In genomic region chr10:60101821-60102220, GRCh38 we compare ENCODE assay signal across 18 cellular contexts.
DNase-seq lines count a peak whose midpoint lies in the region; ATAC-seq and TF ChIP-seq lines count a peak whose summit lies in the region.
"Had no signal": no experiment of that assay in that cellular context is flagged by ENCODE, and none has a peak within 500 bp of the region (broad histone marks: within the 10 kb centered on the region; RNA-seq: fewer than 3 reads in every experiment).

No MANE protein-coding gene starts in this region.

- no peak for ATAC-seq in GM21529 (IDR thresholded peaks at IDR 0.05; ENCODE audit: unreplicated experiment)
- ATAC-seq: CD8-positive, alpha-beta T cell; Panc1 had no signal

- H2BK120ac ChIP-seq in H9 (ENCODE audit: low read depth, low read length, poor library complexity, severe bottlenecking), result no peak overlapping the region

- H4K5ac ChIP-seq in H9 (ENCODE audit: insufficient read length, low read depth, low read length), result no peak overlapping the region

- no peak for DNase-seq in A673 (ENCODE audit: low spot score)
- no peak for DNase-seq in H9
- DNase-seq in cerebellar cortex (ENCODE audit: low spot score), result peak; percentile 39
- DNase-seq in mesothelial cell of epicardium (ENCODE audit: low spot score in 2 of 2, unreplicated experiment in 2 of 2), result no peak
- DNase-seq in T1000 (lab: John Stamatoyannopoulos, UW), result no peak
- no peak for DNase-seq in epidermal melanocyte (ENCODE audit: insufficient read length, low spot score)
- DNase-seq: Calu3; CD8-positive, alpha-beta T cell; KBM-7; NCI-H1417; NCI-H187 treated with DMSO at 0.1 percent for 48 hours; NCI-H226; NCI-H524; T-helper 1 cell had no signal

- no peaks in the 10 kb centered on the region for H3K79me1 ChIP-seq in H9 (ENCODE audit: insufficient read depth, low read depth, low read length, poor library complexity, severe bottlenecking)

- no peak overlapping the region for H3K4ac ChIP-seq in H9 (ENCODE audit: low read depth, low read length)

- no TSS peak for BruUV-seq in A673 (replicated peaks; lab: Mats Ljungman, UMichigan)

- H3K4me2 ChIP-seq in H9 (ENCODE audit: insufficient read depth, insufficient read length, low read length), result no peak overlapping the region
- H3K4me2 ChIP-seq: BLaER1 treated with 17β-estradiol and CSF1 and Interleukin-3, amounts not matched to agents 10 nM and 100 nM had no signal

- peaks cover 8 to 9% of the 10 kb centered on the region in 2 experiments for H3K4me1 Mint-ChIP-seq in H9
- peaks cover 33% of the 10 kb centered on the region for H3K4me1 Mint-ChIP-seq in mesothelial cell of epicardium

- H4K20me1 ChIP-seq in H9 (ENCODE audit: control insufficient read depth, insufficient read depth, insufficient read length), result no peaks in the 10 kb centered on the region
- H4K20me1 ChIP-seq: BLaER1 treated with 17β-estradiol and CSF1 and Interleukin-3, amounts not matched to agents 10 nM and 100 nM had no signal

- no peak overlapping the region for H3K27ac ChIP-seq in A673 (ENCODE audit: low read depth, low read length, poor library complexity, severe bottlenecking)
- no peak overlapping the region for H3K27ac ChIP-seq in H9 (ENCODE audit: insufficient read length, low read depth, low read length)
- H3K27ac ChIP-seq: BLaER1 treated with 17β-estradiol and CSF1 and Interleukin-3, amounts not matched to agents 10 nM and 100 nM had no signal

- H2AFZ ChIP-seq in H9 (ENCODE audit: low read length), result no peak overlapping the region

- peak overlapping the region in 1 of 3 experiments; percentile 24; a peak in 1 of 7 replicates for H3K27ac Mint-ChIP-seq in H9
- peak overlapping the region; percentile 31 for H3K27ac Mint-ChIP-seq in mesothelial cell of epicardium
- H3K27ac Mint-ChIP-seq: CD8-positive, alpha-beta T cell had no signal

- CTCF ChIA-PET in A673 (lab: Charles Lee), result interaction anchor here (0.5 kb wide), 1 partner anchor 549 kb away, joined by 4 read pairs; no protein-coding TSS in a partner anchor

- POLR2A ChIA-PET in A673 (lab: Charles Lee; ENCODE audit: low non-redundant PET), result no interaction called here

- no peak overlapping the region for H2BK20ac ChIP-seq in H9 (ENCODE audit: low read depth, low read length, poor library complexity, severe bottlenecking)

- H2BK15ac ChIP-seq in H9 (ENCODE audit: low read depth, low read length), result no peak overlapping the region

- no peak overlapping the region for H3K14ac ChIP-seq in H9 (ENCODE audit: insufficient read depth, low read length)

- no CpG with 5 or more reads among the region's 4 CpGs for WGBS in H9 (ENCODE audit: extremely low coverage, insufficient read length, low lambda C conversion rate)

- no peaks in the 10 kb centered on the region for H3K23me2 ChIP-seq in H9 (ENCODE audit: insufficient read length, low read depth, low read length, poor library complexity, severe bottlenecking)

- no peak overlapping the region for H3K4me3 ChIP-seq in A673 (ENCODE audit: low read depth, low read length, poor library complexity, severe bottlenecking)
- H3K4me3 ChIP-seq: BLaER1 treated with 17β-estradiol and CSF1 and Interleukin-3, amounts not matched to agents 10 nM and 100 nM; HAP-1 had no signal

- no peak overlapping the region for H3K56ac ChIP-seq in H9 (ENCODE audit: insufficient read length, low read depth, low read length)

- H3K9me3 ChIP-seq in A673 (ENCODE audit: low read depth, low read length, poor library complexity, severe bottlenecking) (no peaks in the 10 kb centered on the region), H9 (ENCODE audit: control insufficient read depth, low read depth, low read length) (no peaks in the 10 kb centered on the region)
- H3K9me3 ChIP-seq: BLaER1 treated with 17β-estradiol and CSF1 and Interleukin-3, amounts not matched to agents 10 nM and 100 nM; HAP-1 had no signal

- H3K27me3 Mint-ChIP-seq in H9 (ENCODE audit: low read depth) (no peaks in the 10 kb centered on the region), mesothelial cell of epicardium (ENCODE audit: low read depth) (no peaks in the 10 kb centered on the region)

- no peaks in the 10 kb centered on the region for H3K27me3 ChIP-seq in A673 (replicated peaks; ENCODE audit: insufficient read depth, low read depth, low read length, poor library complexity)
- no peaks in the 10 kb centered on the region for H3K27me3 ChIP-seq in H9 (ENCODE audit: insufficient read depth, low read length)
- H3K27me3 ChIP-seq: BLaER1 treated with 17β-estradiol and CSF1 and Interleukin-3, amounts not matched to agents 10 nM and 100 nM had no signal

- no peaks in the 10 kb centered on the region for H3K4me1 ChIP-seq in A673 (ENCODE audit: insufficient read depth, low read length, poor library complexity, severe bottlenecking)
- peaks cover 3% of the 10 kb centered on the region; the same call in 1 of the 2 replicates for H3K4me1 ChIP-seq in H9 (ENCODE audit: insufficient read depth, low read length)
- H3K4me1 ChIP-seq: BLaER1 treated with 17β-estradiol and CSF1 and Interleukin-3, amounts not matched to agents 10 nM and 100 nM had no signal

- H3K9me3 Mint-ChIP-seq in H9, result no peaks in the 10 kb centered on the region
- H3K9me3 Mint-ChIP-seq in mesothelial cell of epicardium, result peaks cover 5% of the 10 kb centered on the region
- H3K9me3 Mint-ChIP-seq: CD8-positive, alpha-beta T cell had no signal

- H3K9ac ChIP-seq in H9 (ENCODE audit: extremely low read depth, insufficient read length, low read length), result no peak overlapping the region
- H3K9ac ChIP-seq: BLaER1 treated with 17β-estradiol and CSF1 and Interleukin-3, amounts not matched to agents 10 nM and 100 nM had no signal

- no peak overlapping the region for H3K18ac ChIP-seq in H9 (ENCODE audit: insufficient read length, low read depth, low read length)

- intact Hi-C loops in A673 (cut with micrococcal nuclease; ENCODE audit: unreplicated experiment), result loop anchor here (2.0 to 10.0 kb wide), 3 partner anchors 333 to 673 kb away; partner anchors contain the start of gene CDK1

- H3T11ph ChIP-seq in H9 (ENCODE audit: low read length), result no peak overlapping the region

- peaks cover 0 to 27% (median 24%) of the 10 kb centered on the region in 3 experiments; a peak in 4 of 7 replicates for H3K36me3 Mint-ChIP-seq in H9 (ENCODE audit: insufficient read depth in 1 of 3, low read depth in 3 of 3)
- H3K36me3 Mint-ChIP-seq in mesothelial cell of epicardium, result peaks cover 27% of the 10 kb centered on the region

- no peak overlapping the region for H4K8ac ChIP-seq in H9 (replicated peaks; ENCODE audit: insufficient read length, low read depth, low read length)

- no peak overlapping the region for H2BK12ac ChIP-seq in H9 (ENCODE audit: insufficient read length, low read depth, low read length)

- no peak overlapping the region for H2BK5ac ChIP-seq in H9 (ENCODE audit: insufficient read length, low read length)

- no peak overlapping the region for H3K23ac ChIP-seq in H9 (ENCODE audit: insufficient read length, low read depth, low read length)

- TF ChIP-seq CTCF in A673 (conservative IDR thresholded peaks at IDR 0.05; ENCODE audit: low read depth, low read length), result 0 out of 2 replicates have a peak, but pooled peaks have one; percentile 7
- TF ChIP-seq CTCF in H9 (conservative IDR thresholded peaks at IDR 0.05), result peak; percentile 25; the same call in 2 of the 3 replicates
- TF ChIP-seq CTCF in mesothelial cell of epicardium (IDR thresholded peaks at IDR 0.05; ENCODE audit: unreplicated experiment), result no peak

- H3K79me2 ChIP-seq in H9 (ENCODE audit: insufficient read depth, low read length), result no peaks in the 10 kb centered on the region

- no peak overlapping the region for H4K91ac ChIP-seq in H9 (ENCODE audit: insufficient read length, low read depth, low read length)

- H3K36me3 ChIP-seq in A673 (ENCODE audit: insufficient read depth, low read length, poor library complexity, severe bottlenecking), result no peaks in the 10 kb centered on the region
- H3K36me3 ChIP-seq: BLaER1 treated with 17β-estradiol and CSF1 and Interleukin-3, amounts not matched to agents 10 nM and 100 nM; HAP-1 had no signal

- H3K4me3 Mint-ChIP-seq in H9 (no peak overlapping the region), mesothelial cell of epicardium (no peak overlapping the region)
- H3K4me3 Mint-ChIP-seq: CD8-positive, alpha-beta T cell had no signal

- H2AK5ac ChIP-seq in H9 (ENCODE audit: insufficient read length, low read length), result no peak overlapping the region
